Comparison of ENCODE assay signal across 1 cellular context in genomic region chr6:83138118-83138722, GRCh38.
TF ChIP-seq lines count a peak whose summit lies in the region.

No MANE protein-coding gene starts in this region.

TF ChIP-seq in HepG2, 621 proteins besides CTCF, POLR2A, EP300 and RAD21:
- TF ChIP-seq ZNF510 (CRISPR knock-in tag; IDR thresholded peaks at IDR 0.05; ENCODE audit: low read depth) = no peak
- no peak for TF ChIP-seq KMT2B (CRISPR knock-in tag; IDR thresholded peaks at IDR 0.05)
- no peak for TF ChIP-seq ZNF121 (CRISPR knock-in tag; IDR thresholded peaks at IDR 0.05)
- TF ChIP-seq PHF5A (CRISPR knock-in tag; IDR thresholded peaks at IDR 0.05; ENCODE audit: low read depth, unreplicated experiment) = no peak
- no peak for TF ChIP-seq NFIB (CRISPR knock-in tag; IDR thresholded peaks at IDR 0.05; ENCODE audit: borderline replicate concordance)
- no peak for TF ChIP-seq MBNL3 (CRISPR knock-in tag; conservative IDR thresholded peaks at IDR 0.05)
